ENCODE assay signal across 14 cellular contexts in genomic region chr3:135228131-135228530, GRCh38.
"Had no signal": no experiment of that assay in that cellular context is flagged by ENCODE, and none has a peak within 500 bp of the region (broad histone marks: within the 10 kb centered on the region; RNA-seq: fewer than 3 reads in every experiment).

No MANE protein-coding gene starts in this region.

- H3K9me3 ChIP-seq: esophagus muscularis mucosa, stomach, testis had no signal

- DNase-seq: activated B cell treated with CpG ODN at 0.5 μM for 24 hours; activated CD4-positive, alpha-beta T cell treated with anti-CD3 and anti-CD28 coated beads, Interleukin-2, amount 10 ng/mL, durations not matched to agents 7 days and 5 days; activated gamma-delta T cell treated with Interleukin-2 at 50 U/mL for 16 hours; amniotic stem cell; effector CD4-positive, alpha-beta T cell; glutamatergic neuron; stimulated activated CD4-positive, alpha-beta T cell treated with anti-CD3 and anti-CD28 coated beads, Interleukin-12 subunit alpha, Interleukin-12 subunit beta, amount 100 ng/mL, for 4 hours; stimulated activated CD4-positive, alpha-beta T cell treated with anti-CD3 and anti-CD28 coated beads, Interleukin-2, amount 100 ng/mL, for 24 hours; stomach; T-helper 17 cell; testis had no signal

- H3K27me3 ChIP-seq: esophagus muscularis mucosa, stomach, testis had no signal

- H3K27ac ChIP-seq: esophagus muscularis mucosa, stomach, testis had no signal

- ATAC-seq: T-helper 17 cell had no signal

- H3K4me3 ChIP-seq: coronary artery, esophagus muscularis mucosa, stomach, testis had no signal

- H3K36me3 ChIP-seq: esophagus muscularis mucosa, stomach had no signal

- H3K4me1 ChIP-seq: testis had no signal

- FAIRE-seq: TTC549 had no signal
